Comparison of ENCODE assay signal across 1 cellular context in genomic region chr6:89689732-89690131, GRCh38.
A peak's percentile ranks its signal among the peaks of the same experiment; 100 is the strongest.
TF ChIP-seq lines count a peak whose summit lies in the region.

No MANE protein-coding gene starts in this region.

TF ChIP-seq in H1, 55 proteins besides CTCF, POLR2A, EP300 and RAD21:
- TF ChIP-seq CREB1 (IDR thresholded peaks at IDR 0.05) (peak; percentile 9; the same call in 1 of the 2 replicates), TAF1 (IDR thresholded peaks at IDR 0.05; ENCODE audit: low read depth, low read length) (no peak), CHD7 (IDR thresholded peaks at IDR 0.05; ENCODE audit: insufficient replicate concordance, low read length) (peak; percentile 93), SUZ12 (IDR thresholded peaks at IDR 0.05; ENCODE audit: low read length) (no peak), EZH2 (IDR thresholded peaks at IDR 0.05; ENCODE audit: low read depth, low read length, severe bottlenecking) (no peak), RXRA (IDR thresholded peaks at IDR 0.05; ENCODE audit: insufficient read depth, low read depth, low read length) (no peak), RNF2 (IDR thresholded peaks at IDR 0.05; ENCODE audit: borderline replicate concordance, low read depth, low read length, missing control alignments, poor library complexity, severe bottlenecking) (no peak), POU5F1 (IDR thresholded peaks at IDR 0.05; ENCODE audit: low read depth, low read length) (peak; percentile 89), SIX5 (IDR thresholded peaks at IDR 0.05; ENCODE audit: low read depth, low read length) (no peak), PHF8 (conservative IDR thresholded peaks at IDR 0.05; ENCODE audit: low read depth, low read length) (no peak), TAF7 (optimal IDR thresholded peaks at IDR 0.05; ENCODE audit: borderline replicate concordance, low read depth, low read length) (no peak), JUND (IDR thresholded peaks at IDR 0.05; ENCODE audit: low read length) (peak; percentile 14; the same call in 1 of the 2 replicates), TEAD4 (IDR thresholded peaks at IDR 0.05; ENCODE audit: low read depth, low read length) (0 out of 2 replicates have a peak, but pooled peaks have one; percentile 18), MAFK (IDR thresholded peaks at IDR 0.05; ENCODE audit: low read depth, low read length) (peak; percentile 71; the same call in 1 of the 2 replicates), SIN3A (conservative IDR thresholded peaks at IDR 0.05 in 1 of 2, IDR thresholded peaks at IDR 0.05 in 1 of 2; ENCODE audit: low read depth in 1 of 2, low read length in 2 of 2) (0 out of 4 replicates have a peak, but pooled peaks of 1 of the 2 experiments have one; percentile 40), CBX8 (IDR thresholded peaks at IDR 0.05; ENCODE audit: borderline replicate concordance, low read depth, low read length) (no peak), MAX (IDR thresholded peaks at IDR 0.05) (peak; percentile 52; the same call in 1 of the 2 replicates), ZNF274 (IDR thresholded peaks at IDR 0.05; ENCODE audit: borderline replicate concordance, extremely low read depth, low read length) (no peak), YY1 (IDR thresholded peaks at IDR 0.05; ENCODE audit: low read depth, low read length) (0 out of 2 replicates have a peak, but pooled peaks have one; percentile 9), SIRT6 (IDR thresholded peaks at IDR 0.05; ENCODE audit: low read length) (no peak), ATF2 (IDR thresholded peaks at IDR 0.05; ENCODE audit: low read length) (peak; percentile 94), GTF2F1 (IDR thresholded peaks at IDR 0.05; ENCODE audit: borderline replicate concordance, low read depth, low read length) (no peak), NANOG (IDR thresholded peaks at IDR 0.05; ENCODE audit: insufficient read depth, low read depth, low read length, poor library complexity, severe bottlenecking) (peak; percentile 80), CEBPB (IDR thresholded peaks at IDR 0.05; ENCODE audit: low read depth, low read length) (peak; percentile 86), SP1 (IDR thresholded peaks at IDR 0.05; ENCODE audit: low read depth, low read length) (peak; percentile 72), HDAC2 (IDR thresholded peaks at IDR 0.05; ENCODE audit: borderline replicate concordance in 1 of 2, low read depth in 2 of 2, low read length in 2 of 2) (peak in 1 of 2 experiments; percentile 62; a peak in 1 of 4 replicates)
